In the genomic region with DNA sequence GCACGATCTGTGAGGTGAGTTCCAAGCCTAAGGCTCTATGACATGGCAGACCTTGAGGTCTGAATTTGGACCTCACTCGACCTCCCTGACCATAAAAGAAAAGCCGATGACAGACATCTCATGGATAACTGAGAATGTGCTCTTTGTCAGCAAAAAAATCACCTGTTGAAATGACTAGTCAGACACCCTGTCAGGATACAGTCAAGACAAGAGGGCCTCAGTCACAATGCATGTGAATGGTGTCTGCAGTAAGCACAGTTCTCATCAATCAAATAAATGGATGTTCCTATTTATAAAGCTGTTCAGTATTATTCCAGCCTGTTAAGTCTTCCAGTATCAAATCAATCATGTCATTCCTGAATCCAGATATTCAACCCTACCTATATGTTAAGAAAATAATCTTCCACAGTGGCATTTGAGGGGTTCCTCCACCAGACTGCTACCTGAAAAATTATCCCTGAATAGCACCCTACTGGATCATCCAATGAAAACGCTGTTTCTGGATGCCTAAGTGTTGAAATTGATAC, we compare ENCODE assay signal across 35 cellular contexts.
"Had no signal": no experiment of that assay in that cellular context is flagged by ENCODE, and none has a peak within 500 bp of the region (broad histone marks: within the 10 kb centered on the region; RNA-seq: fewer than 3 reads in every experiment).

No MANE protein-coding gene starts in this region.

- H3K36me3 ChIP-seq: MG63 had no signal

- DNase-seq: Karpas-422, Kasumi-1, MG63, MM.1S, MV-4-11, NCI-H1048, NCI-H1092, NCI-H1092 treated with DMSO at 0.1 percent for 48 hours, NCI-H1105, NCI-H1105 treated with DMSO at 0.1 percent for 48 hours, NCI-H1417, NCI-H1417 treated with DMSO at 0.1 percent for 48 hours, NCI-H1436, NCI-H1436 treated with DMSO at 0.1 percent for 48 hours, NCI-H146, NCI-H1694, NCI-H1694 treated with DMSO at 0.1 percent for 48 hours, NCI-H187, NCI-H187 treated with DMSO at 0.1 percent for 48 hours, NCI-H1930, NCI-H2029, NCI-H2029 treated with DMSO at 0.1 percent for 48 hours, NCI-H2081, NCI-H2081 treated with DMSO at 0.1 percent for 48 hours, NCI-H2107, NCI-H2171, NCI-H2171 treated with DMSO at 0.1 percent for 48 hours, NCI-H2227 treated with DMSO at 0.1 percent for 48 hours, NCI-H226, NCI-H345, NCI-H446, NCI-H446 treated with DMSO at 0.1 percent for 48 hours, NCI-H510A, NCI-H510A treated with DMSO at 0.1 percent for 48 hours, NCI-H524 had no signal

- H3K4me3 ChIP-seq: MG63 had no signal

- H3K9me3 ChIP-seq: MG63 had no signal

- H3K27me3 ChIP-seq: MG63 had no signal
